Comparison of ENCODE assay signal across 12 cellular contexts in genomic region chr12:57515934-57516541, GRCh38. TPM values are rescaled to one million over a fixed set of nuclear protein-coding genes. Genes with fewer than 3 reads are reported as not detected.
A peak's percentile ranks its signal among the peaks of the same experiment; 100 is the strongest.
DNase-seq lines count a peak whose midpoint lies in the region; ATAC-seq, FAIRE-seq and TF ChIP-seq lines count a peak whose summit lies in the region.
"Had no signal": no experiment of that assay in that cellular context is flagged by ENCODE, and none has a peak within 500 bp of the region (broad histone marks: within the 10 kb centered on the region; RNA-seq: fewer than 3 reads in every experiment).

No MANE protein-coding gene starts in this region.

- no peak for FAIRE-seq in HepG2 (lab: Jason Lieb, UNC)

- H3K4me1 ChIP-seq in HepG2 (ENCODE audit: insufficient read depth, low read length) (peaks cover 19% of the 10 kb centered on the region), right lobe of liver (peaks cover 0 to 18% (median under 1%) of the 10 kb centered on the region in 4 donors), esophagus squamous epithelium (peaks cover 24 to 53% (median 27%) of the 10 kb centered on the region in 3 donors), gastroesophageal sphincter (peaks cover 5 to 43% (median 25%) of the 10 kb centered on the region in 3 donors)

- CTCF ChIA-PET in HepG2 (lab: Yijun Ruan, JAX; ENCODE audit: low intra/inter-chr PET ratio, low total read pairs): no interaction called here

- 95% methylated on average over 11 of the region's 11 CpGs for WGBS in HepG2 (ENCODE audit: low lambda C conversion rate)
- WGBS in right lobe of liver (ENCODE audit: insufficient coverage, low coverage, low lambda C conversion rate, missing lambda C conversion rate): 76% methylated on average over 11 of the region's 11 CpGs
- WGBS in esophagus squamous epithelium, 2 donors: 75 to 78% methylated on average over 11 of the region's 11 CpGs
- 63 to 71% methylated on average over 5 to 10 of the region's 11 CpGs for WGBS in gastroesophageal sphincter (ENCODE audit: low coverage in 1 of 2), 2 donors

- H3K27ac ChIP-seq in HepG2 (ENCODE audit: extremely low read length, insufficient read depth, low read length): no peak overlapping the region
- H3K27ac ChIP-seq in right lobe of liver: no peak overlapping the region
- H3K27ac ChIP-seq in esophagus squamous epithelium: peak overlapping the region in 3 of 4 donors; percentile 36 to 99 (median 99)
- peak overlapping the region in 1 of 4 donors; percentile 97 for H3K27ac ChIP-seq in gastroesophageal sphincter

- POLR2A ChIA-PET in HepG2 (lab: Yijun Ruan, JAX): interaction anchor here (1.0 to 7.8 kb wide), 6 partner anchors 8 to 75 kb away, joined by 3 to 90 read pairs (median 6); partner anchors contain the start of genes INHBE and PIP4K2C

- H3K9me3 ChIP-seq in HepG2 (ENCODE audit: low read length): no peaks in the 10 kb centered on the region
- H3K9me3 ChIP-seq in right lobe of liver: no peaks in the 10 kb centered on the region
- H3K9me3 ChIP-seq in esophagus squamous epithelium: no peaks in the 10 kb centered on the region
- no peaks in the 10 kb centered on the region for H3K9me3 ChIP-seq in gastroesophageal sphincter

- BruUV-seq in HepG2 (replicated peaks; lab: Mats Ljungman, UMichigan): TSS peak; percentile 13

- H3K27me3 ChIP-seq in HepG2 (ENCODE audit: control insufficient read depth in 1 of 2, insufficient read depth in 2 of 2, low read length in 2 of 2) (no peaks in the 10 kb centered on the region; a peak in 1 of 5 replicates), right lobe of liver (no peaks in the 10 kb centered on the region), esophagus squamous epithelium (no peaks in the 10 kb centered on the region), gastroesophageal sphincter (no peaks in the 10 kb centered on the region)

- no peak for TF ChIP-seq CTCF in HepG2 (CRISPR knock-in tag; IDR thresholded peaks at IDR 0.05)
- TF ChIP-seq CTCF in right lobe of liver (IDR thresholded peaks at IDR 0.05): no peak
- no peak for TF ChIP-seq CTCF in esophagus squamous epithelium (IDR thresholded peaks at IDR 0.05)
- TF ChIP-seq CTCF in gastroesophageal sphincter (IDR thresholded peaks at IDR 0.05): no peak

- DNase-seq in HepG2 (ENCODE audit: low spot score) (no peak), right lobe of liver (no peak), SK-MEL-5 (ENCODE audit: low read depth, low spot score) (peak; percentile 22), esophagus squamous epithelium (lab: John Stamatoyannopoulos, UW) (no peak), NCI-H1417 treated with DMSO at 0.1 percent for 48 hours (lab: John Stamatoyannopoulos, UW) (no peak), NCI-H2196 treated with DMSO at 0.1 percent for 48 hours (lab: John Stamatoyannopoulos, UW; ENCODE audit: unreplicated experiment) (no peak)
- no peak for DNase-seq in activated effector memory CD4-positive, alpha-beta T cell treated with anti-CD3 and anti-CD28 coated beads, Interleukin-2, amount 50 U/mL, for 16 hours
- DNase-seq: activated CD4-positive, alpha-beta T cell treated with anti-CD3 and anti-CD28 coated beads, Interleukin-2, amount 50 U/mL, for 48 hours; occipital lobe had no signal

- H3K4me3 ChIP-seq in HepG2 (replicated peaks in 1 of 3; ENCODE audit: insufficient read depth in 1 of 3, low read depth in 2 of 3, low read length in 3 of 3): no peak overlapping the region
- no peak overlapping the region for H3K4me3 ChIP-seq in right lobe of liver
- no peak overlapping the region for H3K4me3 ChIP-seq in esophagus squamous epithelium
- no peak overlapping the region for H3K4me3 ChIP-seq in gastroesophageal sphincter

- no peak overlapping the region for H3K9ac ChIP-seq in HepG2 (ENCODE audit: insufficient read depth, low read depth, low read length)

- no peak overlapping the region for H2AFZ ChIP-seq in HepG2 (ENCODE audit: low read length)

- H4K20me1 ChIP-seq in HepG2 (ENCODE audit: insufficient read depth, low read length): peaks cover 35% of the 10 kb centered on the region

- no peak overlapping the region for H3K4me2 ChIP-seq in HepG2 (ENCODE audit: low read depth, low read length)

- peaks cover 24% of the 10 kb centered on the region for H3K79me2 ChIP-seq in HepG2 (ENCODE audit: insufficient read depth, low read length)

- no peak for TF ChIP-seq EP300 in HepG2 (IDR thresholded peaks at IDR 0.05; ENCODE audit: low read depth in 2 of 2, low read length in 2 of 2)
- no peak for TF ChIP-seq EP300 in HepG2 (CRISPR knock-in tag; IDR thresholded peaks at IDR 0.05; ENCODE audit: borderline replicate concordance)
- no peak for TF ChIP-seq EP300 in gastroesophageal sphincter (IDR thresholded peaks at IDR 0.05)

- TF ChIP-seq POLR2A in HepG2 (IDR thresholded peaks at IDR 0.05; ENCODE audit: insufficient read depth in 1 of 2, low read depth in 2 of 2, low read length in 2 of 2) (peak; percentile 7 to 44; a peak in 3 of 4 replicates), right lobe of liver (IDR thresholded peaks at IDR 0.05) (no peak), esophagus squamous epithelium (IDR thresholded peaks at IDR 0.05) (no peak), gastroesophageal sphincter (IDR thresholded peaks at IDR 0.05) (no peak)

- intact Hi-C loops in HepG2 (cut with micrococcal nuclease; ENCODE audit: unreplicated experiment) (no loop called here), right lobe of liver (cut with DNase I) (no loop called here), esophagus squamous epithelium (cut with DNase I) (no loop called here)

- H3K36me3 ChIP-seq in HepG2 (replicated peaks in 1 of 2; ENCODE audit: control insufficient read depth in 1 of 2, insufficient read depth in 2 of 2, low read length in 2 of 2) (peaks cover 31 to 63% of the 10 kb centered on the region in 2 experiments), right lobe of liver (peaks cover 18 to 62% (median 36%) of the 10 kb centered on the region in 4 donors), esophagus squamous epithelium (peaks cover 17 to 73% (median 38%) of the 10 kb centered on the region in 3 donors), gastroesophageal sphincter (peaks cover 7 to 64% of the 10 kb centered on the region in 2 donors)

- no peak for TF ChIP-seq RAD21 in HepG2 (CRISPR knock-in tag; IDR thresholded peaks at IDR 0.05)

- in situ Hi-C loops in HepG2 (cut with HindIII; ENCODE audit: extremely low pct_ligation_motif_present, low pct_unique_long_range_greater_than_20kb) (no loop called here), SK-MEL-5 (cut with HindIII; ENCODE audit: low pct_unique_long_range_greater_than_20kb, low sequenced_read_pairs) (no loop called here)

- ATAC-seq in HepG2: no peak
- ATAC-seq in right lobe of liver: no peak
- no peak for ATAC-seq in gastroesophageal sphincter
- ATAC-seq: left lobe of liver had no signal

RNA-seq across cellular contexts. Expression of gene DDIT3, which starts 4.3 kb away (rescaled TPM):
- total RNA-seq in HepG2 (2016; rRNA removed; fragmentation: Illumina TruSeq; extraction: Trizol) (17.5 and 27.5 TPM in 2 replicates), right lobe of liver (10 to 100 TPM; 11.3 to 26.7 (median 18.7) TPM), esophagus squamous epithelium (10 to 100 TPM in 3 of 4 donors, 1 to 10 TPM in 1; 5.1 to 23.3 (median 15.4) TPM), gastroesophageal sphincter (10 to 100 TPM; 17.7 to 41.2 (median 36.5) TPM)
- total RNA-seq in HepG2 (2016; cell fraction: cytosol; rRNA removed; fragmentation: Illumina TruSeq; extraction: Trizol; ENCODE audit: low read depth): 13.2 and 15.7 TPM in 2 replicates
- total RNA-seq in HepG2 (2016; cell fraction: insoluble cytoplasmic fraction; rRNA removed; fragmentation: Illumina TruSeq; extraction: Trizol): 20.9 and 30.4 TPM in 2 replicates
- total RNA-seq in HepG2 (2016; cell fraction: membrane; rRNA removed; fragmentation: Illumina TruSeq; extraction: Trizol): 15.9 and 19.3 TPM in 2 replicates
- 37.8 and 43.6 TPM in 2 replicates for total RNA-seq in HepG2 (2016; cell fraction: nucleus; rRNA removed; fragmentation: Illumina TruSeq; extraction: Trizol)
- 45.2 and 48.7 TPM in 2 replicates for polyA plus RNA-seq in HepG2 (2011; rRNA removed)
- polyA plus RNA-seq in HepG2 (2011; cell fraction: cytosol; rRNA removed): 22.9 and 23.5 TPM in 2 replicates
- 90.1 and 90.7 TPM in 2 replicates for polyA plus RNA-seq in HepG2 (2011; cell fraction: nucleus; rRNA removed)
- polyA plus RNA-seq in HepG2 (2012): 29.8 and 51.1 TPM in 2 replicates
- polyA plus RNA-seq in HepG2 (2016; cell fraction: cytosol; fragmentation: Illumina TruSeq; extraction: Trizol; ENCODE audit: low read depth): 8.3 and 8.5 TPM in 2 replicates
- polyA plus RNA-seq in HepG2 (2016; cell fraction: insoluble cytoplasmic fraction; fragmentation: Illumina TruSeq; extraction: Trizol; ENCODE audit: low read depth): 16.7 and 17.7 TPM in 2 replicates
- polyA plus RNA-seq in HepG2 (2016; cell fraction: membrane; fragmentation: Illumina TruSeq; extraction: Trizol; ENCODE audit: low read depth): 9.9 and 11.5 TPM in 2 replicates
- 85.6 and 93.4 TPM in 2 replicates for polyA plus RNA-seq in HepG2 (2016; cell fraction: nucleus; fragmentation: Illumina TruSeq; extraction: Trizol; ENCODE audit: insufficient read depth, low read depth)
- polyA minus RNA-seq in HepG2 (2011; rRNA and poly(A)+ RNA removed; ENCODE audit: low replicate concordance): 11.9 and 14.2 TPM in 2 replicates
- polyA minus RNA-seq in HepG2 (2011; cell fraction: cytosol; rRNA and poly(A)+ RNA removed): 6.3 and 7.4 TPM in 2 replicates
- polyA minus RNA-seq in HepG2 (2011; cell fraction: nucleus; rRNA and poly(A)+ RNA removed): 43.4 and 45.6 TPM in 2 replicates
- 103 and 117 TPM in 2 replicates for total RNA-seq in SK-MEL-5 (2014; rRNA removed; shearing (Covaris generic))
- polyA plus RNA-seq in SK-MEL-5 (2015; cell fraction: cytosol; rRNA removed): 66.0 and 67.8 TPM in 2 replicates
- polyA plus RNA-seq in SK-MEL-5 (2015; cell fraction: nucleus; rRNA removed): 312 and 378 TPM in 2 replicates

RNA-seq across cellular contexts. Expression of gene MBD6, which starts 6.6 kb away (rescaled TPM):
- total RNA-seq in HepG2 (2016; rRNA removed; fragmentation: Illumina TruSeq; extraction: Trizol): 4.1 and 5.1 TPM in 2 replicates
- 4.8 and 5.3 TPM in 2 replicates for total RNA-seq in HepG2 (2016; cell fraction: cytosol; rRNA removed; fragmentation: Illumina TruSeq; extraction: Trizol; ENCODE audit: low read depth)
- total RNA-seq in HepG2 (2016; cell fraction: insoluble cytoplasmic fraction; rRNA removed; fragmentation: Illumina TruSeq; extraction: Trizol): 4.0 and 5.3 TPM in 2 replicates
- 6.2 and 8.8 TPM in 2 replicates for total RNA-seq in HepG2 (2016; cell fraction: membrane; rRNA removed; fragmentation: Illumina TruSeq; extraction: Trizol)
- 6.5 and 10.2 TPM in 2 replicates for total RNA-seq in HepG2 (2016; cell fraction: nucleus; rRNA removed; fragmentation: Illumina TruSeq; extraction: Trizol)
- 5.9 and 6.1 TPM in 2 replicates for polyA plus RNA-seq in HepG2 (2011; rRNA removed)
- 1.1 and 1.8 TPM in 2 replicates for polyA plus RNA-seq in HepG2 (2011; cell fraction: cytosol; rRNA removed)
- polyA plus RNA-seq in HepG2 (2011; cell fraction: nucleus; rRNA removed): 36.0 and 45.9 TPM in 2 replicates
- 22.8 and 22.9 TPM in 2 replicates for polyA plus RNA-seq in HepG2 (2012)
- 3.4 and 4.1 TPM in 2 replicates for polyA plus RNA-seq in HepG2 (2016; cell fraction: cytosol; fragmentation: Illumina TruSeq; extraction: Trizol; ENCODE audit: low read depth)
- 15.7 and 15.8 TPM in 2 replicates for polyA plus RNA-seq in HepG2 (2016; cell fraction: insoluble cytoplasmic fraction; fragmentation: Illumina TruSeq; extraction: Trizol; ENCODE audit: low read depth)
- 16.1 and 18.3 TPM in 2 replicates for polyA plus RNA-seq in HepG2 (2016; cell fraction: membrane; fragmentation: Illumina TruSeq; extraction: Trizol; ENCODE audit: low read depth)
- polyA plus RNA-seq in HepG2 (2016; cell fraction: nucleus; fragmentation: Illumina TruSeq; extraction: Trizol; ENCODE audit: insufficient read depth, low read depth): 57.7 and 62.7 TPM in 2 replicates
- polyA minus RNA-seq in HepG2 (2011; rRNA and poly(A)+ RNA removed; ENCODE audit: low replicate concordance): 5.7 and 10.6 TPM in 2 replicates
- 5.4 and 10.1 TPM in 2 replicates for polyA minus RNA-seq in HepG2 (2011; cell fraction: cytosol; rRNA and poly(A)+ RNA removed)
- polyA minus RNA-seq in HepG2 (2011; cell fraction: nucleus; rRNA and poly(A)+ RNA removed): 15.7 and 16.7 TPM in 2 replicates
- 10 to 100 TPM in 5 of 6 experiments, 1 to 10 TPM in 1; 7.4 to 61.1 (median 39.3) TPM for total RNA-seq in right lobe of liver
- total RNA-seq in SK-MEL-5 (2014; rRNA removed; shearing (Covaris generic)): 6.6 and 6.8 TPM in 2 replicates
- 51.0 and 64.4 TPM in 2 replicates for polyA plus RNA-seq in SK-MEL-5 (2015; cell fraction: cytosol; rRNA removed)
- 66.5 and 79.7 TPM in 2 replicates for polyA plus RNA-seq in SK-MEL-5 (2015; cell fraction: nucleus; rRNA removed)
- 10 to 100 TPM; 13.8 to 33.2 (median 17.6) TPM for total RNA-seq in esophagus squamous epithelium
- total RNA-seq in gastroesophageal sphincter: 10 to 100 TPM in 3 of 4 donors, 1 to 10 TPM in 1; 8.9 to 22.6 (median 19.7) TPM

RNA-seq across cellular contexts. Expression of gene MARS1, which starts 28.2 kb away (rescaled TPM):
- total RNA-seq in HepG2 (2016; rRNA removed; fragmentation: Illumina TruSeq; extraction: Trizol): 177 and 181 TPM in 2 replicates
- 69.2 and 77.6 TPM in 2 replicates for total RNA-seq in HepG2 (2016; cell fraction: cytosol; rRNA removed; fragmentation: Illumina TruSeq; extraction: Trizol; ENCODE audit: low read depth)
- 178 and 182 TPM in 2 replicates for total RNA-seq in HepG2 (2016; cell fraction: insoluble cytoplasmic fraction; rRNA removed; fragmentation: Illumina TruSeq; extraction: Trizol)
- total RNA-seq in HepG2 (2016; cell fraction: membrane; rRNA removed; fragmentation: Illumina TruSeq; extraction: Trizol): 116 and 124 TPM in 2 replicates
- total RNA-seq in HepG2 (2016; cell fraction: nucleus; rRNA removed; fragmentation: Illumina TruSeq; extraction: Trizol): 147 and 177 TPM in 2 replicates
- polyA plus RNA-seq in HepG2 (2011; rRNA removed): 115 and 167 TPM in 2 replicates
- polyA plus RNA-seq in HepG2 (2011; cell fraction: cytosol; rRNA removed): 90.1 and 98.7 TPM in 2 replicates
- polyA plus RNA-seq in HepG2 (2011; cell fraction: nucleus; rRNA removed): 450 and 538 TPM in 2 replicates
- polyA plus RNA-seq in HepG2 (2012): 160 and 209 TPM in 2 replicates
- polyA plus RNA-seq in HepG2 (2016; cell fraction: cytosol; fragmentation: Illumina TruSeq; extraction: Trizol; ENCODE audit: low read depth): 68.2 and 75.1 TPM in 2 replicates
- polyA plus RNA-seq in HepG2 (2016; cell fraction: insoluble cytoplasmic fraction; fragmentation: Illumina TruSeq; extraction: Trizol; ENCODE audit: low read depth): 150 and 162 TPM in 2 replicates
- polyA plus RNA-seq in HepG2 (2016; cell fraction: membrane; fragmentation: Illumina TruSeq; extraction: Trizol; ENCODE audit: low read depth): 87.9 and 114 TPM in 2 replicates
- polyA plus RNA-seq in HepG2 (2016; cell fraction: nucleus; fragmentation: Illumina TruSeq; extraction: Trizol; ENCODE audit: insufficient read depth, low read depth): 239 and 240 TPM in 2 replicates
- polyA minus RNA-seq in HepG2 (2011; rRNA and poly(A)+ RNA removed; ENCODE audit: low replicate concordance): 242 and 269 TPM in 2 replicates
- polyA minus RNA-seq in HepG2 (2011; cell fraction: cytosol; rRNA and poly(A)+ RNA removed): 76.3 and 117 TPM in 2 replicates
- 213 and 244 TPM in 2 replicates for polyA minus RNA-seq in HepG2 (2011; cell fraction: nucleus; rRNA and poly(A)+ RNA removed)
- 10 to 100 TPM; 53.4 to 66.6 (median 60.4) TPM for total RNA-seq in right lobe of liver
- 148 and 151 TPM in 2 replicates for total RNA-seq in SK-MEL-5 (2014; rRNA removed; shearing (Covaris generic))
- 271 and 283 TPM in 2 replicates for polyA plus RNA-seq in SK-MEL-5 (2015; cell fraction: cytosol; rRNA removed)
- 1,119 and 1,343 TPM in 2 replicates for polyA plus RNA-seq in SK-MEL-5 (2015; cell fraction: nucleus; rRNA removed)
- total RNA-seq in esophagus squamous epithelium: 10 to 100 TPM; 54.2 to 94.6 (median 69.6) TPM
- total RNA-seq in gastroesophageal sphincter: 100 to 1,000 TPM in 1 of 4 donors, 10 to 100 TPM in 3; 67.4 to 209 (median 81.7) TPM

RNA-seq across cellular contexts. Expression of gene DCTN2, which starts 31.0 kb away (rescaled TPM):
- 72.0 and 75.5 TPM in 2 replicates for total RNA-seq in HepG2 (2016; rRNA removed; fragmentation: Illumina TruSeq; extraction: Trizol)
- total RNA-seq in HepG2 (2016; cell fraction: cytosol; rRNA removed; fragmentation: Illumina TruSeq; extraction: Trizol; ENCODE audit: low read depth): 16.3 and 20.3 TPM in 2 replicates
- total RNA-seq in HepG2 (2016; cell fraction: insoluble cytoplasmic fraction; rRNA removed; fragmentation: Illumina TruSeq; extraction: Trizol): 63.9 and 76.9 TPM in 2 replicates
- total RNA-seq in HepG2 (2016; cell fraction: membrane; rRNA removed; fragmentation: Illumina TruSeq; extraction: Trizol): 38.0 and 40.0 TPM in 2 replicates
- 43.6 and 51.0 TPM in 2 replicates for total RNA-seq in HepG2 (2016; cell fraction: nucleus; rRNA removed; fragmentation: Illumina TruSeq; extraction: Trizol)
- polyA plus RNA-seq in HepG2 (2011; rRNA removed): 77.4 and 85.7 TPM in 2 replicates
- polyA plus RNA-seq in HepG2 (2011; cell fraction: cytosol; rRNA removed): 82.2 and 86.7 TPM in 2 replicates
- polyA plus RNA-seq in HepG2 (2011; cell fraction: nucleus; rRNA removed): 67.6 and 71.9 TPM in 2 replicates
- 70.0 and 93.9 TPM in 2 replicates for polyA plus RNA-seq in HepG2 (2012)
- polyA plus RNA-seq in HepG2 (2016; cell fraction: cytosol; fragmentation: Illumina TruSeq; extraction: Trizol; ENCODE audit: low read depth): 26.7 and 27.0 TPM in 2 replicates
- 106 and 134 TPM in 2 replicates for polyA plus RNA-seq in HepG2 (2016; cell fraction: insoluble cytoplasmic fraction; fragmentation: Illumina TruSeq; extraction: Trizol; ENCODE audit: low read depth)
- polyA plus RNA-seq in HepG2 (2016; cell fraction: membrane; fragmentation: Illumina TruSeq; extraction: Trizol; ENCODE audit: low read depth): 43.7 and 48.7 TPM in 2 replicates
- 110 and 115 TPM in 2 replicates for polyA plus RNA-seq in HepG2 (2016; cell fraction: nucleus; fragmentation: Illumina TruSeq; extraction: Trizol; ENCODE audit: insufficient read depth, low read depth)
- 76.1 and 154 TPM in 2 replicates for polyA minus RNA-seq in HepG2 (2011; rRNA and poly(A)+ RNA removed; ENCODE audit: low replicate concordance)
- 60.3 and 62.5 TPM in 2 replicates for polyA minus RNA-seq in HepG2 (2011; cell fraction: cytosol; rRNA and poly(A)+ RNA removed)
- 49.6 and 54.1 TPM in 2 replicates for polyA minus RNA-seq in HepG2 (2011; cell fraction: nucleus; rRNA and poly(A)+ RNA removed)
- total RNA-seq in right lobe of liver: 10 to 100 TPM; 28.4 to 80.0 (median 36.0) TPM
- total RNA-seq in SK-MEL-5 (2014; rRNA removed; shearing (Covaris generic)): 86.2 and 93.8 TPM in 2 replicates
- polyA plus RNA-seq in SK-MEL-5 (2015; cell fraction: cytosol; rRNA removed): 152 and 206 TPM in 2 replicates
- 149 and 173 TPM in 2 replicates for polyA plus RNA-seq in SK-MEL-5 (2015; cell fraction: nucleus; rRNA removed)
- total RNA-seq in esophagus squamous epithelium: 100 to 1,000 TPM; 122 to 175 (median 159) TPM
- 100 to 1,000 TPM; 138 to 204 (median 182) TPM for total RNA-seq in gastroesophageal sphincter

RNA-seq across cellular contexts. Expression of gene KIF5A, which starts 33.8 kb away (rescaled TPM):
- total RNA-seq in HepG2 (2016; rRNA removed; fragmentation: Illumina TruSeq; extraction: Trizol) (1.1 and 1.6 TPM in 2 replicates), right lobe of liver (under 1 TPM in 1 of 6 experiments, not detected in 5; 0.02 TPM), esophagus squamous epithelium (under 1 TPM in 3 of 4 donors, not detected in 1; 0.15 to 0.22 (median 0.19) TPM), gastroesophageal sphincter (1 to 10 TPM in 3 of 4 donors, under 1 TPM in 1; 0.89 to 4.7 (median 1.6) TPM)
- 0.18 and 0.71 TPM in 2 replicates for total RNA-seq in HepG2 (2016; cell fraction: cytosol; rRNA removed; fragmentation: Illumina TruSeq; extraction: Trizol; ENCODE audit: low read depth)
- total RNA-seq in HepG2 (2016; cell fraction: insoluble cytoplasmic fraction; rRNA removed; fragmentation: Illumina TruSeq; extraction: Trizol): 0.91 and 1.5 TPM in 2 replicates
- total RNA-seq in HepG2 (2016; cell fraction: membrane; rRNA removed; fragmentation: Illumina TruSeq; extraction: Trizol): 0.37 and 0.41 TPM in 2 replicates
- 3.2 and 3.6 TPM in 2 replicates for total RNA-seq in HepG2 (2016; cell fraction: nucleus; rRNA removed; fragmentation: Illumina TruSeq; extraction: Trizol)
- polyA plus RNA-seq in HepG2 (2011; rRNA removed): 10.3 and 11.9 TPM in 2 replicates
- polyA plus RNA-seq in HepG2 (2011; cell fraction: cytosol; rRNA removed): 2.9 and 3.5 TPM in 2 replicates
- polyA plus RNA-seq in HepG2 (2011; cell fraction: nucleus; rRNA removed): 35.5 and 41.8 TPM in 2 replicates
- polyA plus RNA-seq in HepG2 (2012): 8.0 and 9.1 TPM in 2 replicates
- 0.12 and 0.15 TPM in 2 replicates for polyA plus RNA-seq in HepG2 (2016; cell fraction: cytosol; fragmentation: Illumina TruSeq; extraction: Trizol; ENCODE audit: low read depth)
- 0.97 and 1.1 TPM in 2 replicates for polyA plus RNA-seq in HepG2 (2016; cell fraction: insoluble cytoplasmic fraction; fragmentation: Illumina TruSeq; extraction: Trizol; ENCODE audit: low read depth)
- polyA plus RNA-seq in HepG2 (2016; cell fraction: membrane; fragmentation: Illumina TruSeq; extraction: Trizol; ENCODE audit: low read depth): 0.27 and 0.29 TPM in 2 replicates
- polyA plus RNA-seq in HepG2 (2016; cell fraction: nucleus; fragmentation: Illumina TruSeq; extraction: Trizol; ENCODE audit: insufficient read depth, low read depth): 7.8 and 8.7 TPM in 2 replicates
- 0.02 and 2.8 TPM in 2 replicates for polyA minus RNA-seq in HepG2 (2011; rRNA and poly(A)+ RNA removed; ENCODE audit: low replicate concordance)
- 1.9 and 3.0 TPM in 2 replicates for polyA minus RNA-seq in HepG2 (2011; cell fraction: cytosol; rRNA and poly(A)+ RNA removed)
- polyA minus RNA-seq in HepG2 (2011; cell fraction: nucleus; rRNA and poly(A)+ RNA removed): 17.8 and 18.6 TPM in 2 replicates
- 0.29 and 0.40 TPM in 2 replicates for total RNA-seq in SK-MEL-5 (2014; rRNA removed; shearing (Covaris generic))
- polyA plus RNA-seq in SK-MEL-5 (2015; cell fraction: cytosol; rRNA removed): 0.87 and 0.95 TPM in 2 replicates
- 4.8 and 7.9 TPM in 2 replicates for polyA plus RNA-seq in SK-MEL-5 (2015; cell fraction: nucleus; rRNA removed)
- total RNA-seq: LHCN-M2 had no signal

Comparison
In these comparisons a context has a peak if more than half of its experiments do, and no peak if none do; other contexts are left out.
1. POLR2A ChIP-seq: peak in HepG2 (2 of 2); none in right lobe of liver (single experiment), esophagus squamous epithelium (0 of 4) and gastroesophageal sphincter (0 of 2).
2. H3K27ac ChIP-seq: peak in esophagus squamous epithelium (3 of 4); none in HepG2 (single experiment) and right lobe of liver (0 of 3).